ENCODE assay signal across 9 cellular contexts in genomic region chrX:72620550-72621145, GRCh38. TPM values are rescaled to one million over a fixed set of nuclear protein-coding genes. Genes with fewer than 3 reads are reported as not detected.
DNase-seq lines count a peak whose midpoint lies in the region; ATAC-seq, FAIRE-seq and TF ChIP-seq lines count a peak whose summit lies in the region.
"Had no signal": no experiment of that assay in that cellular context is flagged by ENCODE, and none has a peak within 500 bp of the region (broad histone marks: within the 10 kb centered on the region; RNA-seq: fewer than 3 reads in every experiment).

No MANE protein-coding gene starts in this region.

- no peaks in the 10 kb centered on the region for H3K9me3 ChIP-seq in prostate gland

- no peak overlapping the region for H3K4me3 ChIP-seq in prostate gland

- FAIRE-seq in RCC 7860 (lab: Jason Lieb, UNC) = peak; percentile 89
- FAIRE-seq: colon had no signal

- intact Hi-C loops in prostate gland (cut with DNase I) = no loop called here
- intact Hi-C loops in CD14-positive monocyte (cut with micrococcal nuclease) = no loop called here

- no peaks in the 10 kb centered on the region for H3K36me3 ChIP-seq in prostate gland

- H3K27me3 Mint-ChIP-seq in chondrocyte (ENCODE audit: low read depth) (no peaks in the 10 kb centered on the region), CD14-positive monocyte (ENCODE audit: low read depth in 3 of 3) (peaks cover 0 to 2% (median 1%) of the 10 kb centered on the region in 3 donors)

- H3K27me3 ChIP-seq in prostate gland (replicated peaks; ENCODE audit: insufficient read depth) = no peaks in the 10 kb centered on the region

- peak overlapping the region; percentile 92 for H3K27ac Mint-ChIP-seq in chondrocyte (ENCODE audit: unreplicated experiment)
- H3K27ac Mint-ChIP-seq in CD14-positive monocyte = peak overlapping the region in 1 of 7 donors; percentile 15

- DNase-seq in Caki2 (ENCODE audit: low read depth) (peak; percentile 67), RCC 7860 (ENCODE audit: low spot score) (peak; percentile 73), chondrocyte (ENCODE audit: low spot score) (no peak), prostate gland (ENCODE audit: low spot score) (peak; percentile 74), CD14-positive monocyte (ENCODE audit: low spot score) (no peak)

- H3K9me3 Mint-ChIP-seq in chondrocyte (ENCODE audit: low read depth) = peaks cover 4% of the 10 kb centered on the region
- H3K9me3 Mint-ChIP-seq in CD14-positive monocyte = no peaks in the 10 kb centered on the region

- TF ChIP-seq POLR2A in prostate gland (IDR thresholded peaks at IDR 0.05) (no peak), GM18505 (IDR thresholded peaks at IDR 0.05; ENCODE audit: borderline replicate concordance, extremely low read depth, insufficient read depth, insufficient read length) (no peak)

- WGBS in prostate gland = 16% methylated on average over 9 of the region's 9 CpGs

- H3K27ac ChIP-seq in prostate gland = peak overlapping the region; percentile 72 to 81

- no peaks in the 10 kb centered on the region for H3K4me1 ChIP-seq in prostate gland (replicated peaks)

- H3K4me3 Mint-ChIP-seq in chondrocyte (ENCODE audit: unreplicated experiment) (peak overlapping the region; percentile 53), CD14-positive monocyte (no peak overlapping the region)

- no peak for ATAC-seq in HG02623 (IDR thresholded peaks at IDR 0.05; ENCODE audit: unreplicated experiment)
- no peak for ATAC-seq in HG03097 (IDR thresholded peaks at IDR 0.05; ENCODE audit: low FRiP score, unreplicated experiment)
- no peak for ATAC-seq in GM18505 (IDR thresholded peaks at IDR 0.05; ENCODE audit: unreplicated experiment)

- peaks cover 30% of the 10 kb centered on the region for H3K4me1 Mint-ChIP-seq in chondrocyte (ENCODE audit: low read depth)
- H3K4me1 Mint-ChIP-seq in CD14-positive monocyte = no peaks in the 10 kb centered on the region

- H3K36me3 Mint-ChIP-seq in chondrocyte (ENCODE audit: low read depth) = no peaks in the 10 kb centered on the region
- H3K36me3 Mint-ChIP-seq in CD14-positive monocyte = no peaks in the 10 kb centered on the region

- TF ChIP-seq CTCF in chondrocyte (IDR thresholded peaks at IDR 0.05) (no peak), prostate gland (IDR thresholded peaks at IDR 0.05) (no peak), CD14-positive monocyte (IDR thresholded peaks at IDR 0.05) (no peak)

- in situ Hi-C loops in Caki2 (cut with HindIII; ENCODE audit: low pct_unique_long_range_greater_than_20kb, low sequenced_read_pairs) = no loop called here

RNA-seq across cellular contexts. Expression of gene HDAC8, which starts 48.0 kb away (rescaled TPM):
- 26.1 and 40.9 TPM in 2 replicates for total RNA-seq in Caki2 (2014; rRNA removed; shearing (Covaris generic); ENCODE audit: low replicate concordance)
- 22.2 to 35.1 TPM (median 23.0 TPM) in 3 replicates for total RNA-seq in chondrocyte
- 10 to 100 TPM; 25.3 to 32.3 TPM for total RNA-seq in prostate gland
- 10 to 100 TPM; 20.5 to 22.9 TPM for polyA plus RNA-seq in CD14-positive monocyte

Comparison
In these comparisons a context has a peak if more than half of its experiments do, and no peak if none do; other contexts are left out.
1. DNase-seq: peak in Caki2 (single experiment), RCC 7860 (single experiment) and prostate gland (single experiment); none in chondrocyte (single experiment) and CD14-positive monocyte (single experiment).